8 cellular contexts compared by ENCODE assay signal in genomic region chr16:29081825-29082639, GRCh38.
A peak's percentile ranks its signal among the peaks of the same experiment; 100 is the strongest.
DNase-seq lines count a peak whose midpoint lies in the region; ATAC-seq, FAIRE-seq and TF ChIP-seq lines count a peak whose summit lies in the region.
"Not testable (repeated sequence)": the region's sequence is repeated elsewhere in the genome, so short reads cannot be mapped to it uniquely, and the experiment has no call there.

No MANE protein-coding gene starts in this region.

- not testable (repeated sequence) for H3K9me3 Mint-ChIP-seq in GM23338; natural killer cell treated with Interleukin-12 subunit alpha and Interleukin-12 subunit beta and Interleukin-15 and Interleukin-18, amount 100 ng/mL, for 72 hours

- peak; percentile 30 for DNase-seq in GM23338 (ENCODE audit: low spot score)
- DNase-seq in SJCRH30, result peak in 1 of 2 experiments; percentile 6
- peak; percentile 27 for DNase-seq in activated T-cell treated with anti-CD3 and anti-CD28 coated beads for 48 hours (ENCODE audit: low read depth)
- peak; percentile 0 for DNase-seq in bronchial epithelial cell (ENCODE audit: low read depth)
- peak in 1 of 2 donors; percentile 35 for DNase-seq in heart right ventricle
- DNase-seq in natural killer cell treated with Interleukin-12 subunit alpha and Interleukin-12 subunit beta and Interleukin-15 and Interleukin-18, amount 100 ng/mL, for 72 hours (ENCODE audit: low spot score), result peak; percentile 63
- peak; percentile 24 to 39 for DNase-seq in stimulated activated CD4-positive, alpha-beta T cell treated with anti-CD3 and anti-CD28 coated beads, Interleukin-4, amount 100 ng/mL, for 48 hours (ENCODE audit: low read depth in 2 of 2)

- peak overlapping the region; percentile 72 for H3K4me2 ChIP-seq in GM23338

- H3K4me3 ChIP-seq in ACC112 (ENCODE audit: low read depth, low read length) (peak overlapping the region; percentile 59), GM23338 (peak overlapping the region; percentile 54; the same call in 1 of the 2 replicates), SJCRH30 (peak overlapping the region; percentile 42), bronchial epithelial cell (ENCODE audit: low read depth, low read length) (peak overlapping the region; percentile 7), heart right ventricle (peak overlapping the region in 9 of 10 donors; percentile 28 to 52 (median 48))

- not testable (repeated sequence) for H3K36me3 Mint-ChIP-seq in GM23338 (ENCODE audit: low read depth); natural killer cell treated with Interleukin-12 subunit alpha and Interleukin-12 subunit beta and Interleukin-15 and Interleukin-18, amount 100 ng/mL, for 72 hours

- H3K4me1 ChIP-seq in ACC112 (ENCODE audit: control insufficient read depth, insufficient read depth, low read length, unreplicated experiment); GM23338 (ENCODE audit: insufficient read depth); SJCRH30; heart right ventricle: not testable (repeated sequence)

- not testable (repeated sequence) for H3K27me3 Mint-ChIP-seq in GM23338 (ENCODE audit: insufficient read depth, low read depth, poor library complexity); natural killer cell treated with Interleukin-12 subunit alpha and Interleukin-12 subunit beta and Interleukin-15 and Interleukin-18, amount 100 ng/mL, for 72 hours

- H3K27me3 ChIP-seq in ACC112 (ENCODE audit: insufficient read depth, low read length); GM23338 (ENCODE audit: insufficient read depth); SJCRH30; bronchial epithelial cell (ENCODE audit: control insufficient read depth, insufficient read depth, low read length); heart right ventricle: not testable (repeated sequence)

- H3K27ac ChIP-seq in ACC112 (ENCODE audit: low read depth, low read length); GM23338 (ENCODE audit: low read depth); SJCRH30: not testable (repeated sequence)
- H3K27ac ChIP-seq in heart right ventricle, result peak overlapping the region in 5 of 10 donors; percentile 15 to 58 (median 30)

- H3K9me2 ChIP-seq in GM23338 (ENCODE audit: insufficient read depth), result not testable (repeated sequence)

- H3K79me2 ChIP-seq in ACC112 (ENCODE audit: control insufficient read depth, insufficient read depth, low read length, unreplicated experiment); GM23338 (replicated peaks; ENCODE audit: insufficient read depth): not testable (repeated sequence)

- not testable (repeated sequence) for TF ChIP-seq CTCF in GM23338 (conservative IDR thresholded peaks at IDR 0.05; ENCODE audit: low read depth in 2 of 2); bronchial epithelial cell (IDR thresholded peaks at IDR 0.05; ENCODE audit: insufficient read depth, low read length, severe bottlenecking); heart right ventricle (IDR thresholded peaks at IDR 0.05)

- H3K4me1 Mint-ChIP-seq in GM23338; natural killer cell treated with Interleukin-12 subunit alpha and Interleukin-12 subunit beta and Interleukin-15 and Interleukin-18, amount 100 ng/mL, for 72 hours (ENCODE audit: low read depth in 2 of 2): not testable (repeated sequence)

- not testable (repeated sequence) for H3F3A ChIP-seq in GM23338 (replicated peaks; ENCODE audit: low read depth)

- intact Hi-C loops in heart right ventricle (cut with DNase I), result not testable (repeated sequence)

- WGBS in heart right ventricle, 2 donors, result 5 to 8% methylated on average over 18 to 26 of the region's 74 CpGs

- peak; percentile 96 for ATAC-seq in GM23338
- peak; percentile 44 to 86 (median 77) for ATAC-seq in heart right ventricle
- peak; percentile 79 to 88 for ATAC-seq in natural killer cell treated with Interleukin-12 subunit alpha and Interleukin-12 subunit beta and Interleukin-15 and Interleukin-18, amount 100 ng/mL, for 72 hours

- not testable (repeated sequence) for FAIRE-seq in bronchial epithelial cell (lab: Jason Lieb, UNC)

- H4K20me1 ChIP-seq in GM23338 (replicated peaks; ENCODE audit: insufficient read depth), result not testable (repeated sequence)

- H3K27ac Mint-ChIP-seq in GM23338; natural killer cell treated with Interleukin-12 subunit alpha and Interleukin-12 subunit beta and Interleukin-15 and Interleukin-18, amount 100 ng/mL, for 72 hours: not testable (repeated sequence)

- H3K9me3 ChIP-seq in SJCRH30 (replicated peaks); heart right ventricle: not testable (repeated sequence)

- H3K4me3 Mint-ChIP-seq in GM23338, result peak overlapping the region; percentile 69
- peak overlapping the region; percentile 73 for H3K4me3 Mint-ChIP-seq in natural killer cell treated with Interleukin-12 subunit alpha and Interleukin-12 subunit beta and Interleukin-15 and Interleukin-18, amount 100 ng/mL, for 72 hours

- H2AFZ ChIP-seq in ACC112 (ENCODE audit: low read length, unreplicated experiment), result not testable (repeated sequence)
- peak overlapping the region; percentile 93; the same call in 1 of the 2 replicates for H2AFZ ChIP-seq in GM23338

- H3K36me3 ChIP-seq in ACC112 (ENCODE audit: insufficient read depth, low read length); GM23338 (ENCODE audit: insufficient read depth); SJCRH30; bronchial epithelial cell (ENCODE audit: control insufficient read depth, insufficient read depth, low read length): not testable (repeated sequence)
- H3K36me3 ChIP-seq in heart right ventricle, result peaks cover 0 to 22% (median 0%) of the 10 kb centered on the region in 9 donors

TF ChIP-seq in GM23338, 12 proteins besides CTCF, POLR2A, EP300 and RAD21:
- 0 out of 2 replicates have a peak, but pooled peaks have one; percentile 28 for TF ChIP-seq CREB1 (CRISPR knock-in tag; IDR thresholded peaks at IDR 0.05; ENCODE audit: low read depth)

Comparison
In these comparisons a context has a peak if more than half of its experiments do, and no peak if none do; other contexts are left out.
1. H3K4me3 ChIP-seq: peak in every context shown above with its lines; median percentile 59 in ACC112; 54 in GM23338; 48 in heart right ventricle; 42 in SJCRH30; 7 in bronchial epithelial cell.